27 cellular contexts compared by ENCODE assay signal in genomic region chr6:1572892-1573291, GRCh38. TPM values are rescaled to one million over a fixed set of nuclear protein-coding genes. Genes with fewer than 3 reads are reported as not detected.
"Had no signal": no experiment of that assay in that cellular context is flagged by ENCODE, and none has a peak within 500 bp of the region (broad histone marks: within the 10 kb centered on the region; RNA-seq: fewer than 3 reads in every experiment).

No MANE protein-coding gene starts in this region.

- H3K27ac ChIP-seq: adrenal gland, colonic mucosa, hepatocyte, prostate gland, thyroid gland had no signal

- H2AFZ ChIP-seq: hepatocyte had no signal

- H3K27me3 ChIP-seq: adrenal gland, breast epithelium, colonic mucosa, dorsolateral prefrontal cortex, esophagus squamous epithelium, hepatocyte, thyroid gland had no signal

- H3K4me2 ChIP-seq: hepatocyte had no signal

- ATAC-seq: activated naive CD4-positive, alpha-beta T cell treated with anti-CD3 and anti-CD28 coated beads, Interleukin-2, amount 50 U/mL, for 72 hours; effector memory CD8-positive, alpha-beta T cell; left ventricle myocardium superior; natural killer cell; stimulated activated naive CD8-positive, alpha-beta T cell treated with anti-CD3 and anti-CD28 coated beads, Interleukin-15, Interleukin-2, amounts not matched to agents 100 U/mL and 50 U/mL, for 24 hours had no signal

- FAIRE-seq: astrocyte, endothelial cell of umbilical vein had no signal

- H3K4me1 Mint-ChIP-seq: immature natural killer cell, natural killer cell had no signal

- H3K4me3 ChIP-seq: adrenal gland, breast epithelium, colonic mucosa, dorsolateral prefrontal cortex, esophagus squamous epithelium, hepatocyte, prostate gland, thyroid gland had no signal

- H3K9me3 ChIP-seq: breast epithelium, prostate gland, thyroid gland had no signal

- H3K4me3 Mint-ChIP-seq: effector memory CD8-positive, alpha-beta T cell; mesothelial cell of epicardium; natural killer cell had no signal

- H3K4me1 ChIP-seq: adrenal gland, colonic mucosa, prostate gland had no signal

- H3K27ac Mint-ChIP-seq: activated naive CD4-positive, alpha-beta T cell treated with anti-CD3 and anti-CD28 coated beads, Interleukin-2, amount 50 U/mL, for 72 hours; effector memory CD8-positive, alpha-beta T cell; immature natural killer cell; mesothelial cell of epicardium; natural killer cell had no signal

- DNase-seq: activated CD4-positive, alpha-beta T cell treated with anti-CD3 and anti-CD28 coated beads for 1 hour; activated gamma-delta T cell treated with Interleukin-2 at 50 U/mL for 16 hours; activated T-cell treated with anti-CD3 and anti-CD28 coated beads, Interleukin-2, amount 50 U/mL, for 1 hour; adrenal gland; colonic mucosa; dorsolateral prefrontal cortex; effector memory CD8-positive, alpha-beta T cell; esophagus squamous epithelium; foreskin melanocyte; glutamatergic neuron; immature natural killer cell; left ventricle myocardium superior; mammary epithelial cell; natural killer cell; stimulated activated CD4-positive, alpha-beta T cell treated with anti-CD3 and anti-CD28 coated beads, Interleukin-12 subunit alpha, Interleukin-12 subunit beta, amount 100 ng/mL, for 4 hours; stimulated activated CD4-positive, alpha-beta T cell treated with anti-CD3 and anti-CD28 coated beads, Interleukin-4, amount 100 ng/mL, for 4 hours; stimulated activated naive CD8-positive, alpha-beta T cell treated with anti-CD3 and anti-CD28 coated beads, Interleukin-15, Interleukin-2, amounts not matched to agents 100 U/mL and 50 U/mL, for 24 hours; T-helper 9 cell; thyroid gland had no signal

- H3K36me3 ChIP-seq: adrenal gland, breast epithelium, colonic mucosa, esophagus squamous epithelium, prostate gland, thyroid gland had no signal

- H3K79me2 ChIP-seq: hepatocyte had no signal

RNA-seq across cellular contexts. Expression of gene FOXC1, which starts 36.8 kb away (rescaled TPM):
- total RNA-seq: T-helper 1 cell treated with Interleukin-12 subunit alpha and Interleukin-12 subunit beta and Interleukin-4 antibody, amounts not matched to agents 30 ng/mL and 1 ng/mL, for 36 hours had no signal
